In genomic region chr1:210076620-210077019, GRCh38 we compare ENCODE assay signal across 18 cellular contexts.
"Had no signal": no experiment of that assay in that cellular context is flagged by ENCODE, and none has a peak within 500 bp of the region (broad histone marks: within the 10 kb centered on the region; RNA-seq: fewer than 3 reads in every experiment).

No MANE protein-coding gene starts in this region.

- ATAC-seq: left lung, lower lobe of right lung, right lobe of liver had no signal

- DNase-seq: activated CD4-positive, alpha-beta T cell treated with anti-CD3 and anti-CD28 coated beads for 4 hours; activated CD4-positive, alpha-beta T cell treated with anti-CD3 and anti-CD28 coated beads, Interleukin-2, amount 50 U/mL, for 48 hours; activated CD8-positive, alpha-beta memory T cell treated with anti-CD3 and anti-CD28 coated beads, Interleukin-2, amount 50 U/mL, for 4 hours; activated gamma-delta T cell; activated naive CD4-positive, alpha-beta T cell treated with anti-CD3 and anti-CD28 coated beads, Interleukin-2, amount 10 ng/mL, durations not matched to agents 7 days and 5 days; activated naive CD8-positive, alpha-beta T cell treated with anti-CD3 and anti-CD28 coated beads, Interleukin-2, amount 10 ng/mL, durations not matched to agents 7 days and 5 days; activated T-cell treated with anti-CD3 and anti-CD28 coated beads, Interleukin-2, amount 50 U/mL, for 1 hour; amniotic stem cell; brain microvascular endothelial cell; central memory CD4-positive, alpha-beta T cell; esophagus squamous epithelium; left lung; lower lobe of right lung; right lobe of liver; stimulated activated CD4-positive, alpha-beta T cell treated with anti-CD3 and anti-CD28 coated beads, Interleukin-2, amount 100 ng/mL, for 48 hours; stimulated activated naive CD4-positive, alpha-beta T cell treated with Interleukin-2 at 50 U/mL for 16 hours; T-helper 9 cell had no signal

- H3K9me3 ChIP-seq: esophagus squamous epithelium, lower lobe of right lung, right lobe of liver, tibial nerve had no signal

- H3K4me3 ChIP-seq: esophagus squamous epithelium, left lung, lower lobe of right lung, right lobe of liver, tibial nerve had no signal

- H3K27me3 ChIP-seq: brain microvascular endothelial cell, esophagus squamous epithelium, left lung, right lobe of liver, tibial nerve had no signal

- H3K4me1 ChIP-seq: esophagus squamous epithelium, left lung, lower lobe of right lung, right lobe of liver, tibial nerve had no signal

- H3K36me3 ChIP-seq: brain microvascular endothelial cell, esophagus squamous epithelium, left lung, lower lobe of right lung, right lobe of liver, tibial nerve had no signal
